15 cellular contexts compared by ENCODE assay signal in genomic region chr10:125997586-125997985, GRCh38.
A peak's percentile ranks its signal among the peaks of the same experiment; 100 is the strongest.
DNase-seq lines count a peak whose midpoint lies in the region; ATAC-seq lines count a peak whose summit lies in the region.
"Had no signal": no experiment of that assay in that cellular context is flagged by ENCODE, and none has a peak within 500 bp of the region (broad histone marks: within the 10 kb centered on the region; RNA-seq: fewer than 3 reads in every experiment).

No MANE protein-coding gene starts in this region.

- ATAC-seq in activated CD4-positive, CD25-positive, alpha-beta regulatory T cell treated with anti-CD3 and anti-CD28 coated beads, Interleukin-2, amount 50 U/mL, for 24 hours = peak; percentile 6 to 12
- ATAC-seq: A549, GM12878, HepG2 had no signal

- DNase-seq in activated CD4-positive, CD25-positive, alpha-beta regulatory T cell (lab: John Stamatoyannopoulos, UW) = no peak
- DNase-seq in activated effector memory CD4-positive, alpha-beta T cell treated with anti-CD3 and anti-CD28 coated beads, Interleukin-2, amount 50 U/mL, for 16 hours = peak; percentile 68
- no peak for DNase-seq in activated effector memory CD4-positive, alpha-beta T cell treated with Interleukin-2 at 50 U/mL for 16 hours
- peak; percentile 82 for DNase-seq in mesenteric fat pad (ENCODE audit: low spot score)
- no peak for DNase-seq in NOMO-1 treated with dmso at 0.1 percent for 144 hours (lab: John Stamatoyannopoulos, UW; ENCODE audit: unreplicated experiment)
- no peak for DNase-seq in middle frontal gyrus (ENCODE audit: extremely low spot score, low spot score)
- DNase-seq: AML-193; CD4-positive, alpha-beta memory T cell; DMS79 treated with DMSO at 0.1 percent for 48 hours; GOT3; H9 had no signal

Comparison
In these comparisons a context has a peak if more than half of its experiments do, and no peak if none do; other contexts are left out.
1. DNase-seq: peak in activated effector memory CD4-positive, alpha-beta T cell treated with anti-CD3 and anti-CD28 coated beads, Interleukin-2, amount 50 U/mL, for 16 hours (single experiment) and mesenteric fat pad (single experiment); none in activated CD4-positive, CD25-positive, alpha-beta regulatory T cell (0 of 4), activated effector memory CD4-positive, alpha-beta T cell treated with Interleukin-2 at 50 U/mL for 16 hours (single experiment), NOMO-1 treated with dmso at 0.1 percent for 144 hours (single experiment) and middle frontal gyrus (single experiment).